In the genomic region with DNA sequence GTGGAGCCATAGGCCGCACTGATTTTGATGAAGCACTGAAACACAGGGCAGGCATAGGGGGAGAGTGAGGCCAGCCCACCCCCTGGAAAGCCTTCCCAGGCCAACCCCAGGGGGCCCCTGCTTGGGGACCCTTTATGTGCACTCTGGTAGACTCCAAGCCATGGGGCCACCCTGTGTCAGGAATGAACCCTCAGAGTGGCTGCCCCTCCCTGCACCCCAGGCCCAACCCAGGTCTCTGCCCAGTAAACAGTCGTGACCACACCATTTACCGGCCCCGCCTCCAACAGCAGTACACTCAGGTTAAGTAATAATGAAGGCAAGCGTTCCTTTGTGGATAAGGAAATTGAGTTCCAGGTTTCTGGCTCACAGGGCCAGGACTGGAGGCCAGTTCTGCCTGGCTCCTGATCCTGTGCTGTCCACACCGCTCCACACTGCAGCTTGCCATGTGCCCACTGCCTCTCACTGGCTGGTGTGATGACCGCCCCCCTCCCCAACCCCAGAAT, we compare ENCODE assay signal across 1 cellular context.
TF ChIP-seq lines count a peak whose summit lies in the region.

No MANE protein-coding gene starts in this region.

TF ChIP-seq in HepG2, 621 proteins besides CTCF, POLR2A, EP300 and RAD21:
- TF ChIP-seq REXO4 (CRISPR knock-in tag; IDR thresholded peaks at IDR 0.05; ENCODE audit: borderline replicate concordance) = no peak
- TF ChIP-seq ZFP37 (CRISPR knock-in tag; IDR thresholded peaks at IDR 0.05; ENCODE audit: borderline replicate concordance) = no peak
- TF ChIP-seq ZNF550 (CRISPR knock-in tag; IDR thresholded peaks at IDR 0.05; ENCODE audit: borderline replicate concordance) = no peak
- TF ChIP-seq TEAD3 (CRISPR knock-in tag; optimal IDR thresholded peaks at IDR 0.05; ENCODE audit: borderline replicate concordance) = peak; percentile 37
- no peak for TF ChIP-seq ZNF17 (CRISPR knock-in tag; IDR thresholded peaks at IDR 0.05)
- no peak for TF ChIP-seq XRCC5 (optimal IDR thresholded peaks at IDR 0.05; ENCODE audit: low read length)
- TF ChIP-seq ZNF292 (CRISPR knock-in tag; IDR thresholded peaks at IDR 0.05; ENCODE audit: borderline replicate concordance, low read depth) = no peak
- TF ChIP-seq AGO2 (optimal IDR thresholded peaks at IDR 0.05; ENCODE audit: low read depth, low read length) = no peak
- no peak for TF ChIP-seq ZNF205 (CRISPR knock-in tag; IDR thresholded peaks at IDR 0.05)
- peak; percentile 46; the same call in 1 of the 2 replicates for TF ChIP-seq PRDM15 (CRISPR knock-in tag; IDR thresholded peaks at IDR 0.05)
- TF ChIP-seq FOXP1 (IDR thresholded peaks at IDR 0.05) = no peak
- TF ChIP-seq FOXP1 (CRISPR knock-in tag; IDR thresholded peaks at IDR 0.05) = peak; percentile 41; the same call in 1 of the 2 replicates
